In genomic region chr12:93390565-93391297, GRCh38 we compare ENCODE assay signal across 12 cellular contexts. TPM values are rescaled to one million over a fixed set of nuclear protein-coding genes. Genes with fewer than 3 reads are reported as not detected.
A peak's percentile ranks its signal among the peaks of the same experiment; 100 is the strongest.
DNase-seq lines count a peak whose midpoint lies in the region; ATAC-seq lines count a peak whose summit lies in the region.
"Had no signal": no experiment of that assay in that cellular context is flagged by ENCODE, and none has a peak within 500 bp of the region (broad histone marks: within the 10 kb centered on the region; RNA-seq: fewer than 3 reads in every experiment).

No MANE protein-coding gene starts in this region.

- H3K9me3 Mint-ChIP-seq in CD4-positive, alpha-beta memory T cell: peaks cover 0 to 2% (median 0%) of the 10 kb centered on the region in 8 donors
- H3K9me3 Mint-ChIP-seq in naive thymus-derived CD4-positive, alpha-beta T cell: no peaks in the 10 kb centered on the region
- H3K9me3 Mint-ChIP-seq: CD4-positive, alpha-beta T cell had no signal

- no peak overlapping the region for H3K27ac ChIP-seq in CD4-positive, alpha-beta memory T cell (ENCODE audit: low read depth, low read length)
- no peak overlapping the region for H3K27ac ChIP-seq in naive thymus-derived CD4-positive, alpha-beta T cell (ENCODE audit: low read depth, low read length)
- H3K27ac ChIP-seq: suprapubic skin had no signal

- H3K9me3 ChIP-seq in CD4-positive, alpha-beta memory T cell (ENCODE audit: control insufficient read depth in 1 of 2, low read length in 2 of 2): no peaks in the 10 kb centered on the region
- H3K9me3 ChIP-seq in endocrine pancreas (ENCODE audit: control insufficient read depth, low read length): no peaks in the 10 kb centered on the region
- H3K9me3 ChIP-seq in naive thymus-derived CD4-positive, alpha-beta T cell (ENCODE audit: control insufficient read depth in 2 of 3, low read length in 3 of 3): no peaks in the 10 kb centered on the region
- H3K9me3 ChIP-seq: suprapubic skin had no signal

- ATAC-seq in GM21529 (IDR thresholded peaks at IDR 0.05; ENCODE audit: unreplicated experiment) (peak; percentile 42), GM19328 (IDR thresholded peaks at IDR 0.05; ENCODE audit: unreplicated experiment) (no peak), HG03565 (IDR thresholded peaks at IDR 0.05; ENCODE audit: unreplicated experiment) (no peak), HG03457 (IDR thresholded peaks at IDR 0.05; ENCODE audit: unreplicated experiment) (no peak)
- no peak for ATAC-seq in naive thymus-derived CD4-positive, alpha-beta T cell

- peak overlapping the region in 1 of 8 donors; percentile 30 for H3K4me3 Mint-ChIP-seq in CD4-positive, alpha-beta memory T cell
- peak overlapping the region in 1 of 10 donors; percentile 21 for H3K4me3 Mint-ChIP-seq in naive thymus-derived CD4-positive, alpha-beta T cell
- H3K4me3 Mint-ChIP-seq: CD4-positive, alpha-beta T cell had no signal

- H3K27ac Mint-ChIP-seq in CD4-positive, alpha-beta memory T cell: peak overlapping the region in 4 of 7 donors; percentile 48 to 66 (median 62)
- peak overlapping the region in 7 of 9 donors; percentile 6 to 87 (median 67) for H3K27ac Mint-ChIP-seq in naive thymus-derived CD4-positive, alpha-beta T cell
- H3K27ac Mint-ChIP-seq: CD4-positive, alpha-beta T cell had no signal

- no peaks in the 10 kb centered on the region for H3K36me3 ChIP-seq in CD4-positive, alpha-beta memory T cell (ENCODE audit: insufficient read depth, low read length)
- H3K36me3 ChIP-seq in endocrine pancreas (ENCODE audit: control insufficient read depth, insufficient read depth, low read length): no peaks in the 10 kb centered on the region
- H3K36me3 ChIP-seq in naive thymus-derived CD4-positive, alpha-beta T cell (ENCODE audit: control insufficient read depth in 2 of 3, insufficient read depth in 3 of 3, low read length in 3 of 3): peaks cover 0 to under 1% (median 0%) of the 10 kb centered on the region in 3 experiments

- no peak overlapping the region for H3K4me3 ChIP-seq in CD4-positive, alpha-beta memory T cell (ENCODE audit: low read length in 2 of 2)
- H3K4me3 ChIP-seq in endocrine pancreas (ENCODE audit: control insufficient read depth, insufficient read depth, low read length): no peak overlapping the region
- H3K4me3 ChIP-seq in naive thymus-derived CD4-positive, alpha-beta T cell (ENCODE audit: low read length): no peak overlapping the region
- H3K4me3 ChIP-seq: suprapubic skin had no signal

- peaks cover 16% of the 10 kb centered on the region for H3K4me1 ChIP-seq in CD4-positive, alpha-beta memory T cell (ENCODE audit: insufficient read depth, low read length)
- peaks cover 19% of the 10 kb centered on the region for H3K4me1 ChIP-seq in endocrine pancreas (ENCODE audit: control insufficient read depth, insufficient read depth, low read length)
- peaks cover 0 to 11% of the 10 kb centered on the region in 2 donors for H3K4me1 ChIP-seq in naive thymus-derived CD4-positive, alpha-beta T cell (ENCODE audit: control insufficient read depth in 2 of 2, insufficient read depth in 2 of 2, low read length in 2 of 2)
- H3K4me1 ChIP-seq: suprapubic skin had no signal

- peaks cover 5 to 7% of the 10 kb centered on the region in 2 donors for H3K36me3 Mint-ChIP-seq in CD4-positive, alpha-beta memory T cell
- peaks cover 0 to 14% (median 5%) of the 10 kb centered on the region in 5 donors for H3K36me3 Mint-ChIP-seq in naive thymus-derived CD4-positive, alpha-beta T cell

- POLR2A ChIA-PET in CD4-positive, alpha-beta memory T cell (lab: Charles Lee; ENCODE audit: partially characterized antibody): no interaction called here
- POLR2A ChIA-PET in naive thymus-derived CD4-positive, alpha-beta T cell (lab: Charles Lee): no interaction called here

- DNase-seq in CD4-positive, alpha-beta memory T cell: no peak
- no peak for DNase-seq in naive thymus-derived CD4-positive, alpha-beta T cell
- no peak for DNase-seq in cerebellum (ENCODE audit: low spot score)
- DNase-seq: activated CD4-positive, alpha-beta T cell treated with anti-CD3 and anti-CD28 coated beads, Interleukin-2, amount 50 U/mL, for 1 hour; activated naive CD4-positive, alpha-beta T cell treated with anti-CD3 and anti-CD28 coated beads, Interleukin-2, amount 50 U/mL, for 16 hours; CD4-positive, alpha-beta T cell had no signal

- intact Hi-C loops in CD4-positive, alpha-beta memory T cell (cut with micrococcal nuclease): no loop called here
- intact Hi-C loops in naive thymus-derived CD4-positive, alpha-beta T cell (cut with micrococcal nuclease): no loop called here

- peaks cover 18 to 45% (median 33%) of the 10 kb centered on the region in 4 donors for H3K4me1 Mint-ChIP-seq in CD4-positive, alpha-beta memory T cell
- H3K4me1 Mint-ChIP-seq in naive thymus-derived CD4-positive, alpha-beta T cell: peaks cover 11 to 58% (median 45%) of the 10 kb centered on the region in 7 donors

- no peaks in the 10 kb centered on the region for H3K27me3 ChIP-seq in CD4-positive, alpha-beta memory T cell (ENCODE audit: insufficient read depth, low read length)
- no peaks in the 10 kb centered on the region for H3K27me3 ChIP-seq in endocrine pancreas (ENCODE audit: control insufficient read depth, insufficient read depth, low read length)
- no peaks in the 10 kb centered on the region for H3K27me3 ChIP-seq in naive thymus-derived CD4-positive, alpha-beta T cell (ENCODE audit: control insufficient read depth in 2 of 2, insufficient read depth in 2 of 2, low read length in 2 of 2)
- H3K27me3 ChIP-seq: suprapubic skin had no signal

- H3K9ac ChIP-seq in endocrine pancreas (ENCODE audit: control insufficient read depth, insufficient read depth, low read length): peak overlapping the region; percentile 13

- CTCF ChIA-PET in CD4-positive, alpha-beta memory T cell (lab: Charles Lee; ENCODE audit: partially characterized antibody): interaction anchor here (1.0 to 2.4 kb wide), 3 partner anchors 10 to 403 kb away, joined by 3 to 8 read pairs (median 4); no protein-coding TSS in a partner anchor
- CTCF ChIA-PET in naive thymus-derived CD4-positive, alpha-beta T cell (lab: Charles Lee): interaction anchor here (0.7 kb wide), 2 partner anchors 25 to 576 kb away, joined by 3 read pairs; no protein-coding TSS in a partner anchor

- no peaks in the 10 kb centered on the region for H3K27me3 Mint-ChIP-seq in CD4-positive, alpha-beta memory T cell
- no peaks in the 10 kb centered on the region for H3K27me3 Mint-ChIP-seq in naive thymus-derived CD4-positive, alpha-beta T cell
- H3K27me3 Mint-ChIP-seq: CD4-positive, alpha-beta T cell had no signal

RNA-seq across cellular contexts. Expression of gene NUDT4, which starts 13.0 kb away (rescaled TPM):
- 10 to 100 TPM; 41.8 to 45.2 TPM for total RNA-seq in CD4-positive, alpha-beta memory T cell
- polyA plus RNA-seq in CD4-positive, alpha-beta memory T cell: 10 to 100 TPM; 39.3 to 49.6 TPM
- 10 to 100 TPM; 43.3 to 85.1 (median 51.2) TPM for total RNA-seq in naive thymus-derived CD4-positive, alpha-beta T cell
- 10 to 100 TPM; 37.1 to 56.4 TPM for polyA plus RNA-seq in naive thymus-derived CD4-positive, alpha-beta T cell
- total RNA-seq in cerebellum: 74.8 TPM

RNA-seq across cellular contexts. Expression of gene UBE2N, which starts 51.0 kb away (rescaled TPM):
- total RNA-seq in CD4-positive, alpha-beta memory T cell: 10 to 100 TPM; 71.2 to 72.8 TPM
- 100 to 1,000 TPM; 199 to 227 TPM for polyA plus RNA-seq in CD4-positive, alpha-beta memory T cell
- total RNA-seq in naive thymus-derived CD4-positive, alpha-beta T cell: 100 to 1,000 TPM in 1 of 5 experiments, 10 to 100 TPM in 4; 76.6 to 180 (median 77.5) TPM
- polyA plus RNA-seq in naive thymus-derived CD4-positive, alpha-beta T cell: 100 to 1,000 TPM; 109 to 170 TPM
- total RNA-seq in cerebellum: 133 TPM
